Comparison of ENCODE assay signal across 8 cellular contexts in genomic region chr12:57214398-57214781, GRCh38. TPM values are rescaled to one million over a fixed set of nuclear protein-coding genes. Genes with fewer than 3 reads are reported as not detected.
DNase-seq lines count a peak whose midpoint lies in the region; ATAC-seq, FAIRE-seq and TF ChIP-seq lines count a peak whose summit lies in the region.

No MANE protein-coding gene starts in this region.

- H3K36me3 ChIP-seq in MG63 = peaks cover 19% of the 10 kb centered on the region

- 0 out of 2 replicates have a peak, but pooled peaks cover 3% of the 10 kb centered on the region for H3K27me3 ChIP-seq in MG63

- H3K9me3 ChIP-seq in MG63 = no peaks in the 10 kb centered on the region

- peak; percentile 81 for TF ChIP-seq CTCF in GM12875 (IDR thresholded peaks at IDR 0.05; ENCODE audit: borderline replicate concordance, insufficient read depth, low read depth, low read length)
- peak; percentile 76 for TF ChIP-seq CTCF in RWPE1 (conservative IDR thresholded peaks at IDR 0.05; ENCODE audit: low read depth)

- H3K4me3 ChIP-seq in GM12875 (ENCODE audit: low read depth, low read length) (no peak overlapping the region), MG63 (no peak overlapping the region)

- CTCF ChIA-PET in RWPE1 (lab: Yijun Ruan, JAX) = interaction anchor here (0.7 to 7.0 kb wide), 16 partner anchors 8 to 936 kb away, joined by 3 to 147 read pairs (median 5); partner anchors contain the start of genes INHBE and SHMT2

- POLR2A ChIA-PET in RWPE1 (lab: Yijun Ruan, JAX; ENCODE audit: low non-redundant PET) = no interaction called here

- no peak for FAIRE-seq in frontal cortex (lab: Jason Lieb, UNC)

- DNase-seq in MG63 = peak; percentile 44
- peak; percentile 67 for DNase-seq in RWPE1 (ENCODE audit: low spot score)
- DNase-seq in activated effector memory CD4-positive, alpha-beta T cell treated with Interleukin-2 at 50 U/mL for 16 hours = peak; percentile 42
- peak; percentile 65 to 74 for DNase-seq in frontal cortex (ENCODE audit: low spot score in 2 of 2)
- peak; percentile 18 for DNase-seq in renal cortical epithelial cell (ENCODE audit: low read depth)

- H3K27ac ChIP-seq in RWPE1 = 0 out of 2 replicates have a peak overlapping the region, but pooled peaks have one; percentile 10

- ATAC-seq in GM19023 (IDR thresholded peaks at IDR 0.05; ENCODE audit: unreplicated experiment) = no peak
- no peak for ATAC-seq in HG03159 (IDR thresholded peaks at IDR 0.05; ENCODE audit: unreplicated experiment)

RNA-seq across cellular contexts. Expression of gene NXPH4, which starts 2.2 kb away (rescaled TPM):
- 1.2 TPM in 1 of 2 replicates, not detected in the other for total RNA-seq in MG63 (2014; rRNA removed; shearing (Covaris generic); ENCODE audit: low replicate concordance)
- total RNA-seq in frontal cortex (0.82 TPM), renal cortical epithelial cell (0.40 TPM in 1 of 2 replicates, not detected in the other)

RNA-seq across cellular contexts. Expression of gene SHMT2, which starts 15.1 kb away (rescaled TPM):
- 232 and 343 TPM in 2 replicates for total RNA-seq in MG63 (2014; rRNA removed; shearing (Covaris generic); ENCODE audit: low replicate concordance)
- total RNA-seq in frontal cortex (28.9 TPM), renal cortical epithelial cell (146 and 208 TPM in 2 replicates)

RNA-seq across cellular contexts. Expression of gene STAC3, which starts 36.6 kb away (rescaled TPM):
- 0.86 TPM in 1 of 2 replicates, not detected in the other for total RNA-seq in MG63 (2014; rRNA removed; shearing (Covaris generic); ENCODE audit: low replicate concordance)
- total RNA-seq in frontal cortex (1.6 TPM), renal cortical epithelial cell (1.2 TPM in 1 of 2 replicates, not detected in the other)

Comparison
In these comparisons a context has a peak if more than half of its experiments do, and no peak if none do; other contexts are left out.
1. DNase-seq: peak in every context shown above with its lines; median percentile 70 in frontal cortex; 67 in RWPE1; 44 in MG63; 42 in activated effector memory CD4-positive, alpha-beta T cell treated with Interleukin-2 at 50 U/mL for 16 hours; 18 in renal cortical epithelial cell.